ENCODE assay signal across 38 cellular contexts in genomic region chr1:174333437-174333836, GRCh38.
"Had no signal": no experiment of that assay in that cellular context is flagged by ENCODE, and none has a peak within 500 bp of the region (broad histone marks: within the 10 kb centered on the region; RNA-seq: fewer than 3 reads in every experiment).

No MANE protein-coding gene starts in this region.

- H3K9me3 ChIP-seq: ascending aorta had no signal

- H3K27me3 Mint-ChIP-seq: activated CD4-positive, alpha-beta memory T cell treated with anti-CD3 and anti-CD28 coated beads, Interleukin-2, amount 10 ng/mL, durations not matched to agents 7 days and 5 days; activated CD4-positive, alpha-beta T cell treated with anti-CD3 and anti-CD28 coated beads for 36 hours; activated CD4-positive, alpha-beta T cell treated with anti-CD3 and anti-CD28 coated beads, Interleukin-2, amount 10 ng/mL, durations not matched to agents 7 days and 5 days; activated CD8-positive, alpha-beta memory T cell treated with anti-CD3 and anti-CD28 coated beads, Interleukin-2, amount 10 ng/mL, durations not matched to agents 7 days and 5 days; activated naive CD4-positive, alpha-beta T cell treated with anti-CD3 and anti-CD28 coated beads, Interleukin-2, amount 10 ng/mL, durations not matched to agents 7 days and 5 days; activated naive CD4-positive, alpha-beta T cell treated with anti-CD3 and anti-CD28 coated beads, Interleukin-2, amount 50 U/mL, for 24 hours; activated naive CD8-positive, alpha-beta T cell; activated naive CD8-positive, alpha-beta T cell treated with anti-CD3 and anti-CD28 coated beads, Interleukin-2, amount 10 ng/mL, durations not matched to agents 7 days and 5 days; activated naive CD8-positive, alpha-beta T cell treated with anti-CD3 and anti-CD28 coated beads, Interleukin-2, amount 50 U/mL, for 24 hours; activated T-cell treated with anti-CD3 and anti-CD28 coated beads, Interleukin-2, amount 50 U/mL, for 24 hours; brain; central memory CD8-positive, alpha-beta T cell had no signal

- FAIRE-seq: bronchial epithelial cell had no signal

- H3K27ac ChIP-seq: ascending aorta, cardiac muscle cell, WERI-Rb-1 had no signal

- H3K27ac Mint-ChIP-seq: activated CD4-positive, alpha-beta memory T cell treated with anti-CD3 and anti-CD28 coated beads, Interleukin-2, amount 10 ng/mL, durations not matched to agents 7 days and 5 days; activated CD4-positive, alpha-beta T cell treated with anti-CD3 and anti-CD28 coated beads for 36 hours; activated CD4-positive, alpha-beta T cell treated with anti-CD3 and anti-CD28 coated beads, Interleukin-2, amount 10 ng/mL, durations not matched to agents 7 days and 5 days; activated CD8-positive, alpha-beta memory T cell treated with anti-CD3 and anti-CD28 coated beads, Interleukin-2, amount 10 ng/mL, durations not matched to agents 7 days and 5 days; activated CD8-positive, alpha-beta T cell treated with anti-CD3 and anti-CD28 coated beads, Interleukin-2, amount 10 ng/mL, durations not matched to agents 7 days and 5 days; activated naive CD4-positive, alpha-beta T cell treated with anti-CD3 and anti-CD28 coated beads, Interleukin-2, amount 10 ng/mL, durations not matched to agents 7 days and 5 days; activated naive CD4-positive, alpha-beta T cell treated with anti-CD3 and anti-CD28 coated beads, Interleukin-2, amount 50 U/mL, for 24 hours; activated naive CD8-positive, alpha-beta T cell; activated naive CD8-positive, alpha-beta T cell treated with anti-CD3 and anti-CD28 coated beads, Interleukin-2, amount 10 ng/mL, durations not matched to agents 7 days and 5 days; activated naive CD8-positive, alpha-beta T cell treated with anti-CD3 and anti-CD28 coated beads, Interleukin-2, amount 50 U/mL, for 24 hours; activated T-cell treated with anti-CD3 and anti-CD28 coated beads, Interleukin-2, amount 50 U/mL, for 24 hours; activated T-helper 2 cell treated with anti-CD3 and anti-CD28 coated beads, Interferon-gamma antibody, Interleukin-2, Interleukin-4, amounts not matched to agents 10 μg/mL and 5 μg/mL and 100 μg/mL, durations not matched to agents 14 hours and 24 hours and 36 hours; brain; T-helper 1 cell treated with Interleukin-12 subunit alpha and Interleukin-12 subunit beta and Interleukin-4 antibody, amounts not matched to agents 30 μg/mL and 1 μg/mL, for 36 hours; T-helper 2 cell treated with Interferon-gamma antibody and Interleukin-4, amounts not matched to agents 5 μg/mL and 100 μg/mL, for 36 hours; WTC11 had no signal

- DNase-seq: activated CD4-positive, alpha-beta memory T cell treated with anti-CD3 and anti-CD28 coated beads, Interleukin-2, amount 10 ng/mL, durations not matched to agents 7 days and 5 days; activated CD4-positive, alpha-beta T cell treated with anti-CD3 and anti-CD28 coated beads for 1 hour; activated CD4-positive, alpha-beta T cell treated with anti-CD3 and anti-CD28 coated beads for 36 hours; activated CD4-positive, alpha-beta T cell treated with anti-CD3 and anti-CD28 coated beads for 48 hours; activated CD4-positive, alpha-beta T cell treated with anti-CD3 and anti-CD28 coated beads, Interleukin-2, amount 10 ng/mL, durations not matched to agents 7 days and 5 days; activated CD4-positive, alpha-beta T cell treated with anti-CD3 and anti-CD28 coated beads, Interleukin-2, amount 50 U/mL, for 48 hours; activated CD4-positive, CD25-positive, alpha-beta regulatory T cell; activated CD8-positive, alpha-beta memory T cell treated with anti-CD3 and anti-CD28 coated beads for 24 hours; activated CD8-positive, alpha-beta memory T cell treated with anti-CD3 and anti-CD28 coated beads, Interleukin-2, amount 10 ng/mL, durations not matched to agents 7 days and 5 days; activated CD8-positive, alpha-beta memory T cell treated with anti-CD3 and anti-CD28 coated beads, Interleukin-2, amount 50 U/mL, for 48 hours; activated CD8-positive, alpha-beta T cell treated with anti-CD3 and anti-CD28 coated beads, Interleukin-2, amount 10 ng/mL, durations not matched to agents 7 days and 5 days; activated effector memory CD4-positive, alpha-beta T cell treated with Interleukin-2 at 50 U/mL for 16 hours; activated gamma-delta T cell; activated naive CD4-positive, alpha-beta T cell treated with anti-CD3 and anti-CD28 coated beads, Interleukin-2, amount 10 ng/mL, durations not matched to agents 7 days and 5 days; activated naive CD4-positive, alpha-beta T cell treated with Interleukin-2 at 50 U/mL for 16 hours; activated naive CD8-positive, alpha-beta T cell treated with anti-CD3 and anti-CD28 coated beads, Interleukin-2, amount 10 ng/mL, durations not matched to agents 7 days and 5 days; activated naive CD8-positive, alpha-beta T cell treated with anti-CD3 and anti-CD28 coated beads, Interleukin-2, amount 50 U/mL, for 24 hours; activated T-cell treated with anti-CD3 and anti-CD28 coated beads, Interleukin-2, amount 50 U/mL, for 24 hours; activated T-cell treated with anti-CD3 and anti-CD28 coated beads, Interleukin-2, amount 50 U/mL, for 48 hours; amygdala; anterior cingulate cortex; caudate nucleus; cerebellar nuclear complex; T-helper 2 cell; T-helper 9 cell; WERI-Rb-1 had no signal

- H3K9me3 Mint-ChIP-seq: activated CD4-positive, alpha-beta memory T cell treated with anti-CD3 and anti-CD28 coated beads, Interleukin-2, amount 10 ng/mL, durations not matched to agents 7 days and 5 days; activated CD4-positive, alpha-beta T cell treated with anti-CD3 and anti-CD28 coated beads, Interleukin-2, amount 10 ng/mL, durations not matched to agents 7 days and 5 days; activated naive CD4-positive, alpha-beta T cell treated with anti-CD3 and anti-CD28 coated beads, Interleukin-2, amount 10 ng/mL, durations not matched to agents 7 days and 5 days; activated naive CD4-positive, alpha-beta T cell treated with anti-CD3 and anti-CD28 coated beads, Interleukin-2, amount 50 U/mL, for 24 hours; activated T-cell treated with anti-CD3 and anti-CD28 coated beads, Interleukin-2, amount 50 U/mL, for 24 hours; activated T-helper 2 cell treated with anti-CD3 and anti-CD28 coated beads, Interferon-gamma antibody, Interleukin-2, Interleukin-4, amounts not matched to agents 10 μg/mL and 5 μg/mL and 100 μg/mL, durations not matched to agents 14 hours and 24 hours and 36 hours; central memory CD8-positive, alpha-beta T cell; T-helper 1 cell treated with Interleukin-12 subunit alpha and Interleukin-12 subunit beta and Interleukin-4 antibody, amounts not matched to agents 30 μg/mL and 1 μg/mL, for 36 hours had no signal

- H3K36me3 ChIP-seq: ascending aorta, cardiac muscle cell, WERI-Rb-1 had no signal

- H3K4me1 Mint-ChIP-seq: activated CD4-positive, alpha-beta memory T cell treated with anti-CD3 and anti-CD28 coated beads, Interleukin-2, amount 10 ng/mL, durations not matched to agents 7 days and 5 days; activated CD4-positive, alpha-beta T cell treated with anti-CD3 and anti-CD28 coated beads, Interleukin-2, amount 10 ng/mL, durations not matched to agents 7 days and 5 days; activated CD8-positive, alpha-beta memory T cell treated with anti-CD3 and anti-CD28 coated beads, Interleukin-2, amount 10 ng/mL, durations not matched to agents 7 days and 5 days; activated naive CD4-positive, alpha-beta T cell treated with anti-CD3 and anti-CD28 coated beads, Interleukin-2, amount 10 ng/mL, durations not matched to agents 7 days and 5 days; activated naive CD8-positive, alpha-beta T cell treated with anti-CD3 and anti-CD28 coated beads, Interleukin-2, amount 50 U/mL, for 24 hours; WTC11 had no signal

- ATAC-seq: activated CD4-positive, alpha-beta T cell treated with anti-CD3 and anti-CD28 coated beads for 36 hours; activated CD4-positive, CD25-positive, alpha-beta regulatory T cell treated with anti-CD3 and anti-CD28 coated beads, Interleukin-2, amount 50 U/mL, for 24 hours; activated CD8-positive, alpha-beta memory T cell treated with anti-CD3 and anti-CD28 coated beads, Interleukin-2, amount 10 ng/mL, durations not matched to agents 7 days and 5 days; activated CD8-positive, alpha-beta T cell treated with anti-CD3 and anti-CD28 coated beads, Interleukin-2, amount 10 ng/mL, durations not matched to agents 7 days and 5 days; activated naive CD8-positive, alpha-beta T cell treated with anti-CD3 and anti-CD28 coated beads, Interleukin-2, amount 50 U/mL, for 24 hours; WTC11 had no signal

- H3K36me3 Mint-ChIP-seq: activated naive CD4-positive, alpha-beta T cell treated with anti-CD3 and anti-CD28 coated beads, Interleukin-2, amount 10 ng/mL, durations not matched to agents 7 days and 5 days; brain; WTC11 had no signal

- H3K27me3 ChIP-seq: ascending aorta, cardiac muscle cell had no signal

- H3K4me1 ChIP-seq: ascending aorta had no signal

- H3K4me3 Mint-ChIP-seq: activated CD4-positive, alpha-beta memory T cell treated with anti-CD3 and anti-CD28 coated beads, Interleukin-2, amount 10 ng/mL, durations not matched to agents 7 days and 5 days; activated CD4-positive, alpha-beta T cell treated with anti-CD3 and anti-CD28 coated beads for 36 hours; activated CD4-positive, alpha-beta T cell treated with anti-CD3 and anti-CD28 coated beads, Interleukin-2, amount 10 ng/mL, durations not matched to agents 7 days and 5 days; activated CD8-positive, alpha-beta memory T cell treated with anti-CD3 and anti-CD28 coated beads, Interleukin-2, amount 10 ng/mL, durations not matched to agents 7 days and 5 days; activated CD8-positive, alpha-beta T cell treated with anti-CD3 and anti-CD28 coated beads, Interleukin-2, amount 10 ng/mL, durations not matched to agents 7 days and 5 days; activated naive CD4-positive, alpha-beta T cell treated with anti-CD3 and anti-CD28 coated beads, Interleukin-2, amount 10 ng/mL, durations not matched to agents 7 days and 5 days; activated naive CD4-positive, alpha-beta T cell treated with anti-CD3 and anti-CD28 coated beads, Interleukin-2, amount 50 U/mL, for 24 hours; activated naive CD8-positive, alpha-beta T cell; activated naive CD8-positive, alpha-beta T cell treated with anti-CD3 and anti-CD28 coated beads, Interleukin-2, amount 10 ng/mL, durations not matched to agents 7 days and 5 days; activated naive CD8-positive, alpha-beta T cell treated with anti-CD3 and anti-CD28 coated beads, Interleukin-2, amount 50 U/mL, for 24 hours; activated T-cell treated with anti-CD3 and anti-CD28 coated beads, Interleukin-2, amount 50 U/mL, for 24 hours; brain; central memory CD8-positive, alpha-beta T cell; T-helper 1 cell treated with Interleukin-12 subunit alpha and Interleukin-12 subunit beta and Interleukin-4 antibody, amounts not matched to agents 30 μg/mL and 1 μg/mL, for 36 hours; T-helper 2 cell treated with Interferon-gamma antibody and Interleukin-4, amounts not matched to agents 5 μg/mL and 100 μg/mL, for 36 hours; WTC11 had no signal

- H3K4me3 ChIP-seq: ascending aorta, cardiac muscle cell had no signal
